16 cellular contexts compared by ENCODE assay signal in genomic region chr18:9716780-9717563, GRCh38. TPM values are rescaled to one million over a fixed set of nuclear protein-coding genes. Genes with fewer than 3 reads are reported as not detected.
DNase-seq lines count a peak whose midpoint lies in the region; ATAC-seq and TF ChIP-seq lines count a peak whose summit lies in the region.
"Had no signal": no experiment of that assay in that cellular context is flagged by ENCODE, and none has a peak within 500 bp of the region (broad histone marks: within the 10 kb centered on the region; RNA-seq: fewer than 3 reads in every experiment).

No MANE protein-coding gene starts in this region.

- H3K36me3 Mint-ChIP-seq in WTC11: peaks cover 3% of the 10 kb centered on the region
- no peaks in the 10 kb centered on the region for H3K36me3 Mint-ChIP-seq in T-cell
- H3K36me3 Mint-ChIP-seq: CD4-positive, CD25-positive, alpha-beta regulatory T cell; natural killer cell treated with Interleukin-12 subunit alpha and Interleukin-12 subunit beta and Interleukin-15 and Interleukin-18, amount 100 ng/mL, for 72 hours had no signal

- H3K9me3 Mint-ChIP-seq in WTC11 (no peaks in the 10 kb centered on the region), T-cell (no peaks in the 10 kb centered on the region)
- H3K9me3 Mint-ChIP-seq: activated CD8-positive, alpha-beta T cell treated with anti-CD3 and anti-CD28 coated beads for 36 hours; natural killer cell treated with Interleukin-12 subunit alpha and Interleukin-12 subunit beta and Interleukin-15 and Interleukin-18, amount 100 ng/mL, for 72 hours had no signal

- POLR2A ChIA-PET in WTC11 (lab: Charles Lee): no interaction called here
- POLR2A ChIA-PET in T-cell (lab: Charles Lee): no interaction called here

- ATAC-seq in GM19455 (IDR thresholded peaks at IDR 0.05; ENCODE audit: unreplicated experiment) (peak; percentile 69), HG03469 (IDR thresholded peaks at IDR 0.05; ENCODE audit: unreplicated experiment) (peak; percentile 67), WTC11 (no peak), T-cell (replicated peaks in 1 of 4) (no peak), HG03045 (IDR thresholded peaks at IDR 0.05; ENCODE audit: unreplicated experiment) (no peak), aorta (ENCODE audit: low FRiP score) (no peak)
- ATAC-seq: activated CD8-positive, alpha-beta T cell treated with anti-CD3 and anti-CD28 coated beads for 36 hours; natural killer cell treated with Interleukin-12 subunit alpha and Interleukin-12 subunit beta and Interleukin-15 and Interleukin-18, amount 100 ng/mL, for 72 hours had no signal

- no peak overlapping the region for H3K27ac Mint-ChIP-seq in WTC11
- no peak overlapping the region for H3K27ac Mint-ChIP-seq in T-cell
- H3K27ac Mint-ChIP-seq: activated CD8-positive, alpha-beta T cell treated with anti-CD3 and anti-CD28 coated beads for 36 hours; natural killer cell treated with Interleukin-12 subunit alpha and Interleukin-12 subunit beta and Interleukin-15 and Interleukin-18, amount 100 ng/mL, for 72 hours had no signal

- DNase-seq in CD1c-positive myeloid dendritic cell (ENCODE audit: extremely low spot score) (peak; percentile 73), WTC11 (ENCODE audit: low spot score) (no peak), T-cell (no peak), amygdala (lab: John Stamatoyannopoulos, UW) (no peak), aorta (no peak)
- DNase-seq: activated CD8-positive, alpha-beta T cell treated with anti-CD3 and anti-CD28 coated beads for 36 hours; CD4-positive, CD25-positive, alpha-beta regulatory T cell; HCEC 1CT; mammary epithelial cell; NCI-H2171; NK-92 treated with Interleukin-12 subunit alpha and Interleukin-12 subunit beta, amount 100 ng/mL, for 24 hours; stimulated activated CD4-positive, alpha-beta T cell treated with anti-CD3 and anti-CD28 coated beads, Interleukin-15, amount 100 ng/mL, for 24 hours had no signal

- peaks cover 22% of the 10 kb centered on the region for H3K4me1 Mint-ChIP-seq in WTC11
- H3K4me1 Mint-ChIP-seq in T-cell: no peaks in the 10 kb centered on the region

- H3K27me3 Mint-ChIP-seq in WTC11 (ENCODE audit: low read depth) (no peaks in the 10 kb centered on the region), T-cell (peaks cover 48 to 56% of the 10 kb centered on the region in 2 donors)

- no peaks in the 10 kb centered on the region for H3K36me3 ChIP-seq in aorta (ENCODE audit: control insufficient read depth in 1 of 2, insufficient read depth in 2 of 2, low read length in 1 of 2)

- H3K27ac ChIP-seq in aorta (ENCODE audit: low read depth in 1 of 2, low read length in 2 of 2): no peak overlapping the region

- intact Hi-C loops in aorta (cut with DNase I): loop anchor here in 1 of 2 donors (10.0 kb wide), 1 partner anchor 208 kb away; no protein-coding TSS in a partner anchor

- H3K4me1 ChIP-seq in aorta (ENCODE audit: control insufficient read depth in 1 of 2, insufficient read depth in 2 of 2, low read length in 2 of 2): peaks cover 0 to under 1% of the 10 kb centered on the region in 2 donors

- H3K4me3 ChIP-seq in aorta (ENCODE audit: low read length in 2 of 2): no peak overlapping the region

- WGBS in aorta, 2 donors: 84 to 87% methylated on average over 8 of the region's 8 CpGs

- TF ChIP-seq CTCF in WTC11 (IDR thresholded peaks at IDR 0.05): no peak

- H3K9me3 ChIP-seq in aorta (ENCODE audit: control insufficient read depth, low read length): no peaks in the 10 kb centered on the region

- no peak overlapping the region for H3K4me3 Mint-ChIP-seq in WTC11
- H3K4me3 Mint-ChIP-seq in T-cell: no peak overlapping the region
- H3K4me3 Mint-ChIP-seq: activated CD8-positive, alpha-beta T cell treated with anti-CD3 and anti-CD28 coated beads for 36 hours; CD4-positive, CD25-positive, alpha-beta regulatory T cell; natural killer cell treated with Interleukin-12 subunit alpha and Interleukin-12 subunit beta and Interleukin-15 and Interleukin-18, amount 100 ng/mL, for 72 hours had no signal

- CTCF ChIA-PET in WTC11 (lab: Charles Lee) (interaction anchor here (0.8 kb wide), 1 partner anchor 142 kb away, joined by 6 read pairs; no protein-coding TSS in a partner anchor), T-cell (lab: Charles Lee) (no interaction called here)

- H3K27me3 ChIP-seq in aorta (ENCODE audit: control insufficient read depth in 1 of 2, insufficient read depth in 2 of 2, low read length in 1 of 2): no peaks in the 10 kb centered on the region

TF ChIP-seq in WTC11, 78 proteins besides CTCF, POLR2A, EP300 and RAD21:
- TF ChIP-seq ZNF138 (CRISPR knock-in tag; conservative IDR thresholded peaks at IDR 0.05): no peak
- peak; percentile 29; the same call in 1 of the 2 replicates for TF ChIP-seq ZNF121 (CRISPR knock-in tag; IDR thresholded peaks at IDR 0.05)

RNA-seq across cellular contexts. Expression of gene RAB31, which starts 8.9 kb away (rescaled TPM):
- total RNA-seq in WTC11 (2021) (30.8 to 34.9 TPM (median 32.9 TPM) in 3 replicates), T-cell (1 to 10 TPM in 4 of 5 donors, under 1 TPM in 1; 0.60 to 2.0 (median 1.5) TPM), aorta (100 to 1,000 TPM; 107 to 145 TPM)
- polyA plus RNA-seq in aorta: 10 to 100 TPM; 57.6 to 75.1 TPM

Comparison
In these comparisons a context has a peak if more than half of its experiments do, and no peak if none do; other contexts are left out.
1. ATAC-seq: peak in GM19455 (single experiment) and HG03469 (single experiment); none in WTC11 (single experiment), T-cell (0 of 4), HG03045 (single experiment) and aorta (single experiment).
2. RNA of gene RAB31, which starts 8.9 kb away (total RNA-seq): 107 to 145 TPM in aorta and 30.8 to 34.9 TPM in WTC11; 0.60 to 2.0 TPM in T-cell; every median in the first group is over 10 times any median in the second.